Comparison of ENCODE assay signal across 1 cellular context in the genomic region with DNA sequence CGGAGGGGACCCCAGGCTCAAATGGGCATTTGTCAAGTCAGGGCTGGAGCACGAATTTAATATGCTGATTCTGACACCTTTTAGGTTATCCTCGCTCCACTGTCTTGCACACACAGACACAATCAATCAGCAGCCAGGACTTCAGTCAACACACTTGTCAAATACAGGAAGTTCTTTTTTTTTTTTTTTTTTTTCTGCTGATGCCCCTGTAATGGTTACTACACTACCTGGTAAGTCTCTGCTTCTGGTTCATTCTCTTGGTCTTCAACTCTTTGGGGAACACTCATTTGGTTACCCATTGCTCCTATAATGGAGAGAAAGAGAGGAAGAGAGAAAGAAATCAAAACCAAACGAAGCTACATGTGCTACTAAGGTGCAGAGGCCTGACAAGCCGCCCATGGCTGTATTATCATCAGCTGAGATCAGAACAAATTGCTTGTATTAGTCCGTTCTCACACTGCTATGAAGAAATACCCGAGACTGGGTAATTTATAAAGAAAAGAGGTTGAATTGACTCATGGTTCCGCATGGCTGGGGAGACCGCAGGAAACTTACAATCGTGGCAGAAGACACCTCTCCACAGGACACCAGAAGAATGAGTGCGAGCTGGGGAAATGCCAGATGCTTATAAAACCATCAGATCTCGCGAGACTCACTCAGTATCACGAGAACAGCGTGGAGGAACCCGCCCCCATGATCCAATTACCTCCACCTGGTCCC.
A peak's percentile ranks its signal among the peaks of the same experiment; 100 is the strongest.
TF ChIP-seq lines count a peak whose summit lies in the region.

No MANE protein-coding gene starts in this region.

TF ChIP-seq in K562, 482 proteins besides CTCF, POLR2A, EP300 and RAD21 (continued from another document):
- TF ChIP-seq, protein P1, sequence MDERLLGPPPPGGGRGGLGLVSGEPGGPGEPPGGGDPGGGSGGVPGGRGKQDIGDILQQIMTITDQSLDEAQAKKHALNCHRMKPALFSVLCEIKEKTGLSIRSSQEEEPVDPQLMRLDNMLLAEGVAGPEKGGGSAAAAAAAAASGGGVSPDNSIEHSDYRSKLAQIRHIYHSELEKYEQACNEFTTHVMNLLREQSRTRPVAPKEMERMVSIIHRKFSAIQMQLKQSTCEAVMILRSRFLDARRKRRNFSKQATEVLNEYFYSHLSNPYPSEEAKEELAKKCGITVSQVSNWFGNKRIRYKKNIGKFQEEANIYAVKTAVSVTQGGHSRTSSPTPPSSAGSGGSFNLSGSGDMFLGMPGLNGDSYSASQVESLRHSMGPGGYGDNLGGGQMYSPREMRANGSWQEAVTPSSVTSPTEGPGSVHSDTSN (CRISPR knock-in tag; IDR thresholded peaks at IDR 0.05; ENCODE audit: low read depth) = 0 out of 2 replicates have a peak, but pooled peaks have one; percentile 17
- TF ChIP-seq, protein P1 (tag; conservative IDR thresholded peaks at IDR 0.05; ENCODE audit: low read depth) = peak; percentile 83
- TF ChIP-seq MAFF (IDR thresholded peaks at IDR 0.05; ENCODE audit: low read length) (peak; percentile 26; the same call in 1 of the 2 replicates), ZBTB7A (IDR thresholded peaks at IDR 0.05; ENCODE audit: borderline replicate concordance, control insufficient read depth, low read depth, low read length) (no peak), ZNF584 (CRISPR knock-in tag; IDR thresholded peaks at IDR 0.05; ENCODE audit: low read depth) (no peak), ZNF165 (CRISPR knock-in tag; IDR thresholded peaks at IDR 0.05; ENCODE audit: borderline replicate concordance) (no peak), GTF2A2 (tag; IDR thresholded peaks at IDR 0.05) (no peak), NEUROD1 (IDR thresholded peaks at IDR 0.05; ENCODE audit: borderline replicate concordance, low read depth, low read length, partially characterized antibody) (no peak), TARDBP (IDR thresholded peaks at IDR 0.05) (no peak), NR4A1 (CRISPR knock-in tag; IDR thresholded peaks at IDR 0.05) (no peak), NR4A1 (tag; IDR thresholded peaks at IDR 0.05) (no peak), MEIS2 (IDR thresholded peaks at IDR 0.05; ENCODE audit: partially characterized antibody) (peak; percentile 89), NCOA4 (IDR thresholded peaks at IDR 0.05; ENCODE audit: partially characterized antibody) (no peak), SMAD3 (CRISPR knock-in tag; conservative IDR thresholded peaks at IDR 0.05) (no peak), STAG1 (CRISPR knock-in tag; IDR thresholded peaks at IDR 0.05; ENCODE audit: borderline replicate concordance) (no peak), RBM25 (IDR thresholded peaks at IDR 0.05; ENCODE audit: low read depth, low read length, severe bottlenecking) (peak; percentile 80), ZNF24 (IDR thresholded peaks at IDR 0.05) (no peak), RUNX1 (IDR thresholded peaks at IDR 0.05; ENCODE audit: low read depth) (no peak), ZNF316 (IDR thresholded peaks at IDR 0.05) (0 out of 2 replicates have a peak, but pooled peaks have one; percentile 8), NONO (IDR thresholded peaks at IDR 0.05; ENCODE audit: low read depth in 2 of 2, low read length in 1 of 2) (no peak), ZNF41 (CRISPR knock-in tag; conservative IDR thresholded peaks at IDR 0.05) (no peak), TCF3 (CRISPR knock-in tag; IDR thresholded peaks at IDR 0.05) (no peak), HCFC1 (IDR thresholded peaks at IDR 0.05; ENCODE audit: low read depth, low read length) (no peak), LARP7 (IDR thresholded peaks at IDR 0.05) (no peak), ILF3 (IDR thresholded peaks at IDR 0.05; ENCODE audit: borderline replicate concordance) (no peak), GTF2E2 (tag; IDR thresholded peaks at IDR 0.05) (no peak), ASH1L (IDR thresholded peaks at IDR 0.05; ENCODE audit: borderline replicate concordance, low read depth, partially characterized antibody) (no peak), POLR2H (tag; IDR thresholded peaks at IDR 0.05; ENCODE audit: low read depth) (peak; percentile 43; the same call in 1 of the 2 replicates), SREBF1 (IDR thresholded peaks at IDR 0.05; ENCODE audit: borderline replicate concordance, low read depth, low read length) (no peak)
- TF ChIP-seq, protein P2, sequence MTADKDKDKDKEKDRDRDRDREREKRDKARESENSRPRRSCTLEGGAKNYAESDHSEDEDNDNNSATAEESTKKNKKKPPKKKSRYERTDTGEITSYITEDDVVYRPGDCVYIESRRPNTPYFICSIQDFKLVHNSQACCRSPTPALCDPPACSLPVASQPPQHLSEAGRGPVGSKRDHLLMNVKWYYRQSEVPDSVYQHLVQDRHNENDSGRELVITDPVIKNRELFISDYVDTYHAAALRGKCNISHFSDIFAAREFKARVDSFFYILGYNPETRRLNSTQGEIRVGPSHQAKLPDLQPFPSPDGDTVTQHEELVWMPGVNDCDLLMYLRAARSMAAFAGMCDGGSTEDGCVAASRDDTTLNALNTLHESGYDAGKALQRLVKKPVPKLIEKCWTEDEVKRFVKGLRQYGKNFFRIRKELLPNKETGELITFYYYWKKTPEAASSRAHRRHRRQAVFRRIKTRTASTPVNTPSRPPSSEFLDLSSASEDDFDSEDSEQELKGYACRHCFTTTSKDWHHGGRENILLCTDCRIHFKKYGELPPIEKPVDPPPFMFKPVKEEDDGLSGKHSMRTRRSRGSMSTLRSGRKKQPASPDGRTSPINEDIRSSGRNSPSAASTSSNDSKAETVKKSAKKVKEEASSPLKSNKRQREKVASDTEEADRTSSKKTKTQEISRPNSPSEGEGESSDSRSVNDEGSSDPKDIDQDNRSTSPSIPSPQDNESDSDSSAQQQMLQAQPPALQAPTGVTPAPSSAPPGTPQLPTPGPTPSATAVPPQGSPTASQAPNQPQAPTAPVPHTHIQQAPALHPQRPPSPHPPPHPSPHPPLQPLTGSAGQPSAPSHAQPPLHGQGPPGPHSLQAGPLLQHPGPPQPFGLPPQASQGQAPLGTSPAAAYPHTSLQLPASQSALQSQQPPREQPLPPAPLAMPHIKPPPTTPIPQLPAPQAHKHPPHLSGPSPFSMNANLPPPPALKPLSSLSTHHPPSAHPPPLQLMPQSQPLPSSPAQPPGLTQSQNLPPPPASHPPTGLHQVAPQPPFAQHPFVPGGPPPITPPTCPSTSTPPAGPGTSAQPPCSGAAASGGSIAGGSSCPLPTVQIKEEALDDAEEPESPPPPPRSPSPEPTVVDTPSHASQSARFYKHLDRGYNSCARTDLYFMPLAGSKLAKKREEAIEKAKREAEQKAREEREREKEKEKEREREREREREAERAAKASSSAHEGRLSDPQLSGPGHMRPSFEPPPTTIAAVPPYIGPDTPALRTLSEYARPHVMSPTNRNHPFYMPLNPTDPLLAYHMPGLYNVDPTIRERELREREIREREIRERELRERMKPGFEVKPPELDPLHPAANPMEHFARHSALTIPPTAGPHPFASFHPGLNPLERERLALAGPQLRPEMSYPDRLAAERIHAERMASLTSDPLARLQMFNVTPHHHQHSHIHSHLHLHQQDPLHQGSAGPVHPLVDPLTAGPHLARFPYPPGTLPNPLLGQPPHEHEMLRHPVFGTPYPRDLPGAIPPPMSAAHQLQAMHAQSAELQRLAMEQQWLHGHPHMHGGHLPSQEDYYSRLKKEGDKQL (CRISPR knock-in tag; IDR thresholded peaks at IDR 0.05; ENCODE audit: borderline replicate concordance) = no peak
- TF ChIP-seq, protein P3, sequence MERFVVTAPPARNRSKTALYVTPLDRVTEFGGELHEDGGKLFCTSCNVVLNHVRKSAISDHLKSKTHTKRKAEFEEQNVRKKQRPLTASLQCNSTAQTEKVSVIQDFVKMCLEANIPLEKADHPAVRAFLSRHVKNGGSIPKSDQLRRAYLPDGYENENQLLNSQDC (CRISPR knock-in tag; IDR thresholded peaks at IDR 0.05) = no peak
- TF ChIP-seq, protein P4, sequence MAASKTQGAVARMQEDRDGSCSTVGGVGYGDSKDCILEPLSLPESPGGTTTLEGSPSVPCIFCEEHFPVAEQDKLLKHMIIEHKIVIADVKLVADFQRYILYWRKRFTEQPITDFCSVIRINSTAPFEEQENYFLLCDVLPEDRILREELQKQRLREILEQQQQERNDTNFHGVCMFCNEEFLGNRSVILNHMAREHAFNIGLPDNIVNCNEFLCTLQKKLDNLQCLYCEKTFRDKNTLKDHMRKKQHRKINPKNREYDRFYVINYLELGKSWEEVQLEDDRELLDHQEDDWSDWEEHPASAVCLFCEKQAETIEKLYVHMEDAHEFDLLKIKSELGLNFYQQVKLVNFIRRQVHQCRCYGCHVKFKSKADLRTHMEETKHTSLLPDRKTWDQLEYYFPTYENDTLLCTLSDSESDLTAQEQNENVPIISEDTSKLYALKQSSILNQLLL (CRISPR knock-in tag; IDR thresholded peaks at IDR 0.05; ENCODE audit: borderline replicate concordance) = no peak
- TF ChIP-seq, protein P5, sequence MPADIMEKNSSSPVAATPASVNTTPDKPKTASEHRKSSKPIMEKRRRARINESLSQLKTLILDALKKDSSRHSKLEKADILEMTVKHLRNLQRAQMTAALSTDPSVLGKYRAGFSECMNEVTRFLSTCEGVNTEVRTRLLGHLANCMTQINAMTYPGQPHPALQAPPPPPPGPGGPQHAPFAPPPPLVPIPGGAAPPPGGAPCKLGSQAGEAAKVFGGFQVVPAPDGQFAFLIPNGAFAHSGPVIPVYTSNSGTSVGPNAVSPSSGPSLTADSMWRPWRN (IDR thresholded peaks at IDR 0.05; ENCODE audit: low read depth) = no peak
- TF ChIP-seq, protein P6, sequence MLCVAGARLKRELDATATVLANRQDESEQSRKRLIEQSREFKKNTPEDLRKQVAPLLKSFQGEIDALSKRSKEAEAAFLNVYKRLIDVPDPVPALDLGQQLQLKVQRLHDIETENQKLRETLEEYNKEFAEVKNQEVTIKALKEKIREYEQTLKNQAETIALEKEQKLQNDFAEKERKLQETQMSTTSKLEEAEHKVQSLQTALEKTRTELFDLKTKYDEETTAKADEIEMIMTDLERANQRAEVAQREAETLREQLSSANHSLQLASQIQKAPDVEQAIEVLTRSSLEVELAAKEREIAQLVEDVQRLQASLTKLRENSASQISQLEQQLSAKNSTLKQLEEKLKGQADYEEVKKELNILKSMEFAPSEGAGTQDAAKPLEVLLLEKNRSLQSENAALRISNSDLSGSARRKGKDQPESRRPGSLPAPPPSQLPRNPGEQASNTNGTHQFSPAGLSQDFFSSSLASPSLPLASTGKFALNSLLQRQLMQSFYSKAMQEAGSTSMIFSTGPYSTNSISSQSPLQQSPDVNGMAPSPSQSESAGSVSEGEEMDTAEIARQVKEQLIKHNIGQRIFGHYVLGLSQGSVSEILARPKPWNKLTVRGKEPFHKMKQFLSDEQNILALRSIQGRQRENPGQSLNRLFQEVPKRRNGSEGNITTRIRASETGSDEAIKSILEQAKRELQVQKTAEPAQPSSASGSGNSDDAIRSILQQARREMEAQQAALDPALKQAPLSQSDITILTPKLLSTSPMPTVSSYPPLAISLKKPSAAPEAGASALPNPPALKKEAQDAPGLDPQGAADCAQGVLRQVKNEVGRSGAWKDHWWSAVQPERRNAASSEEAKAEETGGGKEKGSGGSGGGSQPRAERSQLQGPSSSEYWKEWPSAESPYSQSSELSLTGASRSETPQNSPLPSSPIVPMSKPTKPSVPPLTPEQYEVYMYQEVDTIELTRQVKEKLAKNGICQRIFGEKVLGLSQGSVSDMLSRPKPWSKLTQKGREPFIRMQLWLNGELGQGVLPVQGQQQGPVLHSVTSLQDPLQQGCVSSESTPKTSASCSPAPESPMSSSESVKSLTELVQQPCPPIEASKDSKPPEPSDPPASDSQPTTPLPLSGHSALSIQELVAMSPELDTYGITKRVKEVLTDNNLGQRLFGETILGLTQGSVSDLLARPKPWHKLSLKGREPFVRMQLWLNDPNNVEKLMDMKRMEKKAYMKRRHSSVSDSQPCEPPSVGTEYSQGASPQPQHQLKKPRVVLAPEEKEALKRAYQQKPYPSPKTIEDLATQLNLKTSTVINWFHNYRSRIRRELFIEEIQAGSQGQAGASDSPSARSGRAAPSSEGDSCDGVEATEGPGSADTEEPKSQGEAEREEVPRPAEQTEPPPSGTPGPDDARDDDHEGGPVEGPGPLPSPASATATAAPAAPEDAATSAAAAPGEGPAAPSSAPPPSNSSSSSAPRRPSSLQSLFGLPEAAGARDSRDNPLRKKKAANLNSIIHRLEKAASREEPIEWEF (CRISPR knock-in tag; IDR thresholded peaks at IDR 0.05) = no peak
- TF ChIP-seq, protein P7, sequence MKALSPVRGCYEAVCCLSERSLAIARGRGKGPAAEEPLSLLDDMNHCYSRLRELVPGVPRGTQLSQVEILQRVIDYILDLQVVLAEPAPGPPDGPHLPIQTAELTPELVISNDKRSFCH (CRISPR knock-in tag; IDR thresholded peaks at IDR 0.05) = no peak
- TF ChIP-seq, protein P7 (tag; IDR thresholded peaks at IDR 0.05) = no peak
- TF ChIP-seq, protein P8, sequence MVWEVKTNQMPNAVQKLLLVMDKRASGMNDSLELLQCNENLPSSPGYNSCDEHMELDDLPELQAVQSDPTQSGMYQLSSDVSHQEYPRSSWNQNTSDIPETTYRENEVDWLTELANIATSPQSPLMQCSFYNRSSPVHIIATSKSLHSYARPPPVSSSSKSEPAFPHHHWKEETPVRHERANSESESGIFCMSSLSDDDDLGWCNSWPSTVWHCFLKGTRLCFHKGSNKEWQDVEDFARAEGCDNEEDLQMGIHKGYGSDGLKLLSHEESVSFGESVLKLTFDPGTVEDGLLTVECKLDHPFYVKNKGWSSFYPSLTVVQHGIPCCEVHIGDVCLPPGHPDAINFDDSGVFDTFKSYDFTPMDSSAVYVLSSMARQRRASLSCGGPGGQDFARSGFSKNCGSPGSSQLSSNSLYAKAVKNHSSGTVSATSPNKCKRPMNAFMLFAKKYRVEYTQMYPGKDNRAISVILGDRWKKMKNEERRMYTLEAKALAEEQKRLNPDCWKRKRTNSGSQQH (CRISPR knock-in tag; IDR thresholded peaks at IDR 0.05) = no peak
- TF ChIP-seq, protein P9, sequence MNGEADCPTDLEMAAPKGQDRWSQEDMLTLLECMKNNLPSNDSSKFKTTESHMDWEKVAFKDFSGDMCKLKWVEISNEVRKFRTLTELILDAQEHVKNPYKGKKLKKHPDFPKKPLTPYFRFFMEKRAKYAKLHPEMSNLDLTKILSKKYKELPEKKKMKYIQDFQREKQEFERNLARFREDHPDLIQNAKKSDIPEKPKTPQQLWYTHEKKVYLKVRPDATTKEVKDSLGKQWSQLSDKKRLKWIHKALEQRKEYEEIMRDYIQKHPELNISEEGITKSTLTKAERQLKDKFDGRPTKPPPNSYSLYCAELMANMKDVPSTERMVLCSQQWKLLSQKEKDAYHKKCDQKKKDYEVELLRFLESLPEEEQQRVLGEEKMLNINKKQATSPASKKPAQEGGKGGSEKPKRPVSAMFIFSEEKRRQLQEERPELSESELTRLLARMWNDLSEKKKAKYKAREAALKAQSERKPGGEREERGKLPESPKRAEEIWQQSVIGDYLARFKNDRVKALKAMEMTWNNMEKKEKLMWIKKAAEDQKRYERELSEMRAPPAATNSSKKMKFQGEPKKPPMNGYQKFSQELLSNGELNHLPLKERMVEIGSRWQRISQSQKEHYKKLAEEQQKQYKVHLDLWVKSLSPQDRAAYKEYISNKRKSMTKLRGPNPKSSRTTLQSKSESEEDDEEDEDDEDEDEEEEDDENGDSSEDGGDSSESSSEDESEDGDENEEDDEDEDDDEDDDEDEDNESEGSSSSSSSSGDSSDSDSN (IDR thresholded peaks at IDR 0.05; ENCODE audit: borderline replicate concordance in 1 of 2, low read depth in 2 of 2, low read length in 2 of 2) = no peak
TF ChIP-seq in K562: peak in this region for 14.
